In genomic region chr1:67559222-67559700, GRCh38 we compare ENCODE assay signal across 8 cellular contexts.
DNase-seq lines count a peak whose midpoint lies in the region; TF ChIP-seq lines count a peak whose summit lies in the region.

No MANE protein-coding gene starts in this region.

- peak overlapping the region; percentile 85 for H3K4me2 ChIP-seq in osteoblast (ENCODE audit: insufficient read depth, low read length)

- H3K36me3 ChIP-seq in SJSA1 = no peaks in the 10 kb centered on the region
- no peaks in the 10 kb centered on the region for H3K36me3 ChIP-seq in osteoblast (ENCODE audit: insufficient read depth, low read length)

- H3K4me3 ChIP-seq in AG10803 (ENCODE audit: low read length) = peak overlapping the region; percentile 54
- peak overlapping the region; percentile 7; the same call in 1 of the 2 replicates for H3K4me3 ChIP-seq in SJSA1
- peak overlapping the region; percentile 49 for H3K4me3 ChIP-seq in fibroblast of the aortic adventitia (ENCODE audit: low read depth, low read length)
- H3K4me3 ChIP-seq in osteoblast (ENCODE audit: insufficient read depth, low read length) = peak overlapping the region; percentile 62

- DNase-seq in AG10803 (ENCODE audit: low read depth) (peak; percentile 76), SJSA1 (ENCODE audit: low read depth in 1 of 2, low spot score in 2 of 2) (peak; percentile 65 to 81), fibroblast of the aortic adventitia (ENCODE audit: low read depth) (peak; percentile 78), osteoblast (ENCODE audit: insufficient read length, low spot score, missing footprints) (peak; percentile 86), NCI-H1417 (lab: John Stamatoyannopoulos, UW) (no peak), D341Med (ENCODE audit: low spot score) (no peak)
- no peak for DNase-seq in stimulated activated CD4-positive, alpha-beta T cell treated with anti-CD3 and anti-CD28 coated beads, Interleukin-15, amount 100 ng/mL, for 24 hours
- no peak for DNase-seq in central memory CD4-positive, alpha-beta T cell

- no peaks in the 10 kb centered on the region for H3K27me3 ChIP-seq in SJSA1 (replicated peaks)
- H3K27me3 ChIP-seq in osteoblast (ENCODE audit: insufficient read depth, low read length) = no peaks in the 10 kb centered on the region

- TF ChIP-seq CTCF in AG10803 (conservative IDR thresholded peaks at IDR 0.05; ENCODE audit: low read length) (no peak), fibroblast of the aortic adventitia (IDR thresholded peaks at IDR 0.05; ENCODE audit: insufficient read depth, low read length) (no peak), osteoblast (IDR thresholded peaks at IDR 0.05; ENCODE audit: extremely low read depth, low read depth, low read length) (no peak)

- H2AFZ ChIP-seq in osteoblast (ENCODE audit: low read length) = peak overlapping the region; percentile 91

- no peaks in the 10 kb centered on the region for H4K20me1 ChIP-seq in osteoblast (ENCODE audit: insufficient read depth, low read length)

- no peaks in the 10 kb centered on the region for H3K9me3 ChIP-seq in SJSA1 (replicated peaks)
- H3K9me3 ChIP-seq in osteoblast (ENCODE audit: low read depth, low read length) = no peaks in the 10 kb centered on the region

- H3K79me2 ChIP-seq in osteoblast (ENCODE audit: insufficient read depth, low read length) = no peaks in the 10 kb centered on the region

- H3K27ac ChIP-seq in SJSA1 = peak overlapping the region; percentile 39
- peak overlapping the region; percentile 71 for H3K27ac ChIP-seq in osteoblast (ENCODE audit: low read depth, low read length)

- H3K4me1 ChIP-seq in SJSA1 (replicated peaks) (peaks cover 31% of the 10 kb centered on the region), osteoblast (ENCODE audit: insufficient read depth, low read length) (peaks cover 20% of the 10 kb centered on the region)

Comparison
In these comparisons a context has a peak if more than half of its experiments do, and no peak if none do; other contexts are left out.
1. DNase-seq: peak in AG10803 (single experiment), SJSA1 (2 of 2), fibroblast of the aortic adventitia (single experiment) and osteoblast (single experiment); none in NCI-H1417 (0 of 3), stimulated activated CD4-positive, alpha-beta T cell treated with anti-CD3 and anti-CD28 coated beads, Interleukin-15, amount 100 ng/mL, for 24 hours (single experiment), D341Med (single experiment) and central memory CD4-positive, alpha-beta T cell (single experiment).
2. H3K4me3 ChIP-seq: peak in every context shown above with its lines; median percentile 62 in osteoblast; 54 in AG10803; 49 in fibroblast of the aortic adventitia; 7 in SJSA1.